ENCODE assay signal across 8 cellular contexts in the genomic region with DNA sequence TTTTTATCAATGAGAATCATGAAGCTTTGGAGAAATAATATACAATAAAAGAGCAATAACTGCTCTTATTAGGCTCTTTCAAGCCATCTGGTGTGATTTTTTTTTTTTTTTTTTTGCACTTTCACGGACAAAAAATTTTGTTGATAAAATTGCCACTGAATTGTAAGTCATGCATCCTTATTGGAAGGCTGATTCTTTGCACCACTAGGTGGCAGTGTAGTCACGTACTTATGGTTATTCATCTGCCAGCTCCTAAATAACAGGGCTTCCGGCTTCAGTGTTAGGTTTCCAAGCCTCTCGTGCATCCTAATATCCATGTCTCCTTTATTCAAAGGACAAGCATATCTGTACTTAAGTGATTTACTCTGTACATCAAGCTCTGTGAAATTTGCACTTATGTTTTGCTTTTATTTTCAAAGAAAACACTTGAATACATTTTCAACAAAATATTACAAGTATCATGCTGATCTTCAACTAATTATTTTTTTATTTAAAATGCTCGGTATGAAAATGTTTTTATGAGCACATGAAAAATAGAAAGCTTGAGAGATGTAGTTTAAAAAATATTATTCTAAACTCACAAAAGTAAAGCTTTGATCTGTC.
A peak's percentile ranks its signal among the peaks of the same experiment; 100 is the strongest.
DNase-seq lines count a peak whose midpoint lies in the region; ATAC-seq and TF ChIP-seq lines count a peak whose summit lies in the region.

No MANE protein-coding gene starts in this region.

- no peaks in the 10 kb centered on the region for H4K20me1 ChIP-seq in osteoblast (ENCODE audit: insufficient read depth, low read length)

- no peaks in the 10 kb centered on the region for H3K4me1 ChIP-seq in osteoblast (ENCODE audit: insufficient read depth, low read length)

- ATAC-seq in GM21526 (IDR thresholded peaks at IDR 0.05; ENCODE audit: low FRiP score, unreplicated experiment), result peak; percentile 88

- peak overlapping the region; percentile 45 for H3K4me2 ChIP-seq in osteoblast (ENCODE audit: insufficient read depth, low read length)

- DNase-seq in GDM1 (lab: John Stamatoyannopoulos, UW), result peak; percentile 66
- DNase-seq in HS-5 (ENCODE audit: low read depth), result peak; percentile 64
- DNase-seq in NCI-H82 (lab: John Stamatoyannopoulos, UW), result peak; percentile 90
- peak; percentile 69 for DNase-seq in activated CD8-positive, alpha-beta memory T cell treated with anti-CD3 and anti-CD28 coated beads, Interleukin-2, amount 50 U/mL, for 48 hours
- peak; percentile 83 for DNase-seq in fibroblast of the conjunctiva (ENCODE audit: low read depth)
- DNase-seq in osteoblast (ENCODE audit: insufficient read length, low spot score, missing footprints), result no peak
- no peak for DNase-seq in GF-D8 (lab: John Stamatoyannopoulos, UW)

- H3K36me3 ChIP-seq in osteoblast (ENCODE audit: insufficient read depth, low read length), result no peaks in the 10 kb centered on the region

- no peaks in the 10 kb centered on the region for H3K9me3 ChIP-seq in osteoblast (ENCODE audit: low read depth, low read length)

- peak; percentile 76 for TF ChIP-seq CTCF in osteoblast (IDR thresholded peaks at IDR 0.05; ENCODE audit: extremely low read depth, low read depth, low read length)

- no peaks in the 10 kb centered on the region for H3K27me3 ChIP-seq in osteoblast (ENCODE audit: insufficient read depth, low read length)

- no peak overlapping the region for H3K27ac ChIP-seq in osteoblast (ENCODE audit: low read depth, low read length)

- H3K4me3 ChIP-seq in osteoblast (ENCODE audit: insufficient read depth, low read length), result no peak overlapping the region

- H3K79me2 ChIP-seq in osteoblast (ENCODE audit: insufficient read depth, low read length), result no peaks in the 10 kb centered on the region

- H2AFZ ChIP-seq in osteoblast (ENCODE audit: low read length), result no peak overlapping the region

Comparison
In these comparisons a context has a peak if more than half of its experiments do, and no peak if none do; other contexts are left out.
1. DNase-seq: peak in GDM1 (single experiment), HS-5 (single experiment), NCI-H82 (single experiment), activated CD8-positive, alpha-beta memory T cell treated with anti-CD3 and anti-CD28 coated beads, Interleukin-2, amount 50 U/mL, for 48 hours (single experiment) and fibroblast of the conjunctiva (single experiment); none in osteoblast (single experiment) and GF-D8 (single experiment).